ENCODE assay signal across 19 cellular contexts in the genomic region with DNA sequence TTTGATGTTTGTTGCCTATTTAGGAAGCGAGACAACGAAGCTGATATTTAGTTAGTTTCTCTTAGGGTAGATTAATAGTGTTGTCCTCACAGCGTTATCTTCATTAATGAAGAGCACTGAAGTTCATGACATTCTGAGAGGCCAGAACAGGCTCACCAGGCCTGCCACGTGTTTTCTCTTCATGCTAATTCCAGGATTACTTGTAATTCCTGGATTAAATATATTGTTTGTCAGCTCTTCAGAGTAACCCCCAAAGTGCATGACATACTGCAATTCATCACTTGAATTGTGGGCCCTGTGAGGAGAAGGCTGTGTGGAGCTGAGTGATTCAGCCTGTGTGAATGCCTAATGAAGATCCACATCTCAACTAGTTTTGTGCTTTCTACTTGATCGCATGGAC.
"Had no signal": no experiment of that assay in that cellular context is flagged by ENCODE, and none has a peak within 500 bp of the region (broad histone marks: within the 10 kb centered on the region; RNA-seq: fewer than 3 reads in every experiment).

No MANE protein-coding gene starts in this region.

- H3K9me3 ChIP-seq: heart right ventricle, neutrophil, psoas muscle, right lobe of liver, tibial artery, upper lobe of right lung had no signal

- DNase-seq: cortex of kidney; dorsolateral prefrontal cortex; effector CD8-positive, alpha-beta T cell; heart right ventricle; immature natural killer cell; left cardiac atrium; left ventricle myocardium superior; mesenchymal stem cell; midbrain; naive thymus-derived CD4-positive, alpha-beta T cell; psoas muscle; retina; right lobe of liver; stimulated activated CD4-positive, alpha-beta T cell treated with anti-CD3 and anti-CD28 coated beads, Interleukin-4, amount 100 ng/mL, for 24 hours; tibial artery; upper lobe of right lung had no signal

- H3K27ac ChIP-seq: dorsolateral prefrontal cortex, heart right ventricle, neutrophil, psoas muscle, right lobe of liver, tibial artery, upper lobe of right lung had no signal

- ATAC-seq: heart right ventricle; left cardiac atrium; left ventricle myocardium superior; naive thymus-derived CD4-positive, alpha-beta T cell; psoas muscle; right lobe of liver; stimulated activated memory B cell treated with anti-CD40 and anti-IgM and Interleukin-4, amounts not matched to agents 10 μg/mL and 1 μg/mL and 100 μg/mL, for 72 hours; upper lobe of right lung had no signal

- H3K36me3 ChIP-seq: heart right ventricle, neutrophil, right lobe of liver, tibial artery, upper lobe of right lung had no signal

- H3K4me1 ChIP-seq: psoas muscle, right lobe of liver, upper lobe of right lung had no signal

- H3K27me3 ChIP-seq: heart right ventricle, neutrophil, right lobe of liver, tibial artery, upper lobe of right lung had no signal

- H3K4me3 ChIP-seq: dorsolateral prefrontal cortex, heart right ventricle, lung, psoas muscle, right lobe of liver, tibial artery, upper lobe of right lung had no signal
